In genomic region chr9:137087409-137087925, GRCh38 we compare ENCODE assay signal across 8 cellular contexts. TPM values are rescaled to one million over a fixed set of nuclear protein-coding genes. Genes with fewer than 3 reads are reported as not detected.
DNase-seq lines count a peak whose midpoint lies in the region; ATAC-seq, FAIRE-seq and TF ChIP-seq lines count a peak whose summit lies in the region.

No MANE protein-coding gene starts in this region.

- H3K4me1 ChIP-seq in CD4-positive, alpha-beta memory T cell (ENCODE audit: insufficient read depth, low read length): peaks cover 29% of the 10 kb centered on the region
- H3K4me1 ChIP-seq in HepG2 (ENCODE audit: insufficient read depth, low read length) (peaks cover 59% of the 10 kb centered on the region), transverse colon (peaks cover 13 to 33% (median 22%) of the 10 kb centered on the region in 4 donors)

- peaks cover 6 to 28% of the 10 kb centered on the region in 2 donors for H3K36me3 Mint-ChIP-seq in CD4-positive, alpha-beta memory T cell

- no TSS peak for BruUV-seq in HepG2 (replicated peaks; lab: Mats Ljungman, UMichigan)

- no peak for DNase-seq in CD4-positive, alpha-beta memory T cell
- no peak for DNase-seq in HepG2 (ENCODE audit: low spot score)
- DNase-seq in transverse colon: no peak
- DNase-seq in activated CD4-positive, CD25-positive, alpha-beta regulatory T cell (lab: John Stamatoyannopoulos, UW): no peak
- DNase-seq in NCI-H2196 (lab: John Stamatoyannopoulos, UW; ENCODE audit: unreplicated experiment): no peak
- no peak for DNase-seq in mesenteric fat pad (ENCODE audit: low spot score)

- peak overlapping the region; percentile 92 for H3K27ac ChIP-seq in CD4-positive, alpha-beta memory T cell (ENCODE audit: low read depth, low read length)
- H3K27ac ChIP-seq in angular gyrus (ENCODE audit: low read depth, low read length) (peak overlapping the region; percentile 86), HepG2 (ENCODE audit: extremely low read length, insufficient read depth, low read length) (peak overlapping the region; percentile 67), transverse colon (peak overlapping the region; percentile 94 to 99 (median 94))

- TF ChIP-seq CTCF in HepG2 (CRISPR knock-in tag; IDR thresholded peaks at IDR 0.05) (no peak), transverse colon (IDR thresholded peaks at IDR 0.05) (no peak)

- in situ Hi-C loops in HepG2 (cut with HindIII; ENCODE audit: extremely low pct_ligation_motif_present, low pct_unique_long_range_greater_than_20kb) (no loop called here), transverse colon (cut with MboI; ENCODE audit: low pct_ligation_motif_present in 1 of 4, low pct_unique_long_range_greater_than_20kb in 1 of 4, low sequenced_read_pairs in 3 of 4) (no loop called here)

- ATAC-seq in HG03196 (IDR thresholded peaks at IDR 0.05; ENCODE audit: unreplicated experiment) (peak; percentile 0), HepG2 (no peak; the same call in 2 of the 3 replicates)

- H3K9me3 Mint-ChIP-seq in CD4-positive, alpha-beta memory T cell: peaks cover 0 to 1% (median 0%) of the 10 kb centered on the region in 8 donors

- H2AFZ ChIP-seq in HepG2 (ENCODE audit: low read length): no peak overlapping the region

- H3K9me3 ChIP-seq in CD4-positive, alpha-beta memory T cell (ENCODE audit: control insufficient read depth in 1 of 2, low read length in 2 of 2): no peaks in the 10 kb centered on the region
- H3K9me3 ChIP-seq in HepG2 (ENCODE audit: low read length) (no peaks in the 10 kb centered on the region), transverse colon (no peaks in the 10 kb centered on the region)

- 13% methylated on average over 21 of the region's 22 CpGs for WGBS in HepG2 (ENCODE audit: low lambda C conversion rate)
- 0 to 26% methylated on average over 1 to 12 of the region's 22 CpGs for WGBS in transverse colon (ENCODE audit: low coverage in 1 of 2), 2 donors

- no peaks in the 10 kb centered on the region for H3K27me3 ChIP-seq in CD4-positive, alpha-beta memory T cell (ENCODE audit: insufficient read depth, low read length)
- H3K27me3 ChIP-seq in HepG2 (ENCODE audit: control insufficient read depth in 1 of 2, insufficient read depth in 2 of 2, low read length in 2 of 2) (no peaks in the 10 kb centered on the region; a peak in 1 of 5 replicates), transverse colon (no peaks in the 10 kb centered on the region)

- H3K4me3 Mint-ChIP-seq in CD4-positive, alpha-beta memory T cell: peak overlapping the region; percentile 83 to 92 (median 90)

- POLR2A ChIA-PET in CD4-positive, alpha-beta memory T cell (lab: Charles Lee; ENCODE audit: partially characterized antibody): interaction anchor here (0.7 to 4.4 kb wide), 35 partner anchors 8 to 320 kb away, joined by 3 to 86 read pairs (median 7); partner anchors contain the start of genes ABCA2, AJM1, ANAPC2 and FBXW5
- POLR2A ChIA-PET in HepG2 (lab: Yijun Ruan, JAX): interaction anchor here (1.2 to 6.4 kb wide), 21 partner anchors 11 to 240 kb away, joined by 3 to 105 read pairs (median 8); partner anchors contain the start of genes ENTPD2, NPDC1, RNF208 and SAPCD2

- H3K4me2 ChIP-seq in HepG2 (ENCODE audit: low read depth, low read length): peak overlapping the region; percentile 75

- H3K27ac Mint-ChIP-seq in CD4-positive, alpha-beta memory T cell: peak overlapping the region; percentile 89 to 96 (median 95)

- H3K9ac ChIP-seq in HepG2 (ENCODE audit: insufficient read depth, low read depth, low read length): peak overlapping the region; percentile 77

- H3K27me3 Mint-ChIP-seq in CD4-positive, alpha-beta memory T cell: no peaks in the 10 kb centered on the region

- H3K4me3 ChIP-seq in CD4-positive, alpha-beta memory T cell (ENCODE audit: low read length in 2 of 2): peak overlapping the region; percentile 81 to 82
- peak overlapping the region; percentile 77 to 89 (median 79) for H3K4me3 ChIP-seq in HepG2 (replicated peaks in 1 of 3; ENCODE audit: insufficient read depth in 1 of 3, low read depth in 2 of 3, low read length in 3 of 3)
- H3K4me3 ChIP-seq in transverse colon: peak overlapping the region; percentile 49 to 88 (median 76)

- H3K36me3 ChIP-seq in CD4-positive, alpha-beta memory T cell (ENCODE audit: insufficient read depth, low read length): peaks cover 4% of the 10 kb centered on the region
- peaks cover 3 to 5% of the 10 kb centered on the region in 2 experiments; a peak in 2 of 5 replicates for H3K36me3 ChIP-seq in HepG2 (replicated peaks in 1 of 2; ENCODE audit: control insufficient read depth in 1 of 2, insufficient read depth in 2 of 2, low read length in 2 of 2)
- H3K36me3 ChIP-seq in transverse colon: no peaks in the 10 kb centered on the region

- TF ChIP-seq POLR2A in HepG2 (IDR thresholded peaks at IDR 0.05; ENCODE audit: insufficient read depth in 1 of 2, low read depth in 2 of 2, low read length in 2 of 2) (no peak), transverse colon (IDR thresholded peaks at IDR 0.05) (no peak)

- CTCF ChIA-PET in CD4-positive, alpha-beta memory T cell (lab: Charles Lee; ENCODE audit: partially characterized antibody): interaction anchor here (1.2 to 3.4 kb wide), 11 partner anchors 9 to 293 kb away, joined by 4 to 38 read pairs (median 6); partner anchors contain the start of genes DPP7, TUBB4B and UAP1L1
- CTCF ChIA-PET in HepG2 (lab: Yijun Ruan, JAX; ENCODE audit: low intra/inter-chr PET ratio, low total read pairs): no interaction called here

- H4K20me1 ChIP-seq in HepG2 (ENCODE audit: insufficient read depth, low read length): no peaks in the 10 kb centered on the region

- H3K79me2 ChIP-seq in HepG2 (ENCODE audit: insufficient read depth, low read length): peaks cover 8% of the 10 kb centered on the region

- TF ChIP-seq EP300 in HepG2 (IDR thresholded peaks at IDR 0.05; ENCODE audit: low read depth in 2 of 2, low read length in 2 of 2) (no peak), HepG2 (CRISPR knock-in tag; IDR thresholded peaks at IDR 0.05; ENCODE audit: borderline replicate concordance) (no peak), transverse colon (IDR thresholded peaks at IDR 0.05; ENCODE audit: low read depth) (no peak)

- FAIRE-seq in HepG2 (lab: Jason Lieb, UNC): no peak

- intact Hi-C loops in CD4-positive, alpha-beta memory T cell (cut with micrococcal nuclease): loop anchor here (2.0 to 5.0 kb wide), 3 partner anchors 41 to 240 kb away; partner anchors contain the start of genes ANAPC2, PHPT1 and SSNA1
- intact Hi-C loops in HepG2 (cut with micrococcal nuclease; ENCODE audit: unreplicated experiment) (no loop called here), transverse colon (cut with DNase I; ENCODE audit: low total_unique reads) (no loop called here)

- no peak for TF ChIP-seq RAD21 in HepG2 (CRISPR knock-in tag; IDR thresholded peaks at IDR 0.05)

- H3K4me1 Mint-ChIP-seq in CD4-positive, alpha-beta memory T cell: peaks cover 19 to 37% (median 29%) of the 10 kb centered on the region in 4 donors

RNA-seq across cellular contexts. Expression of gene MAN1B1, which starts 0.7 kb away (rescaled TPM):
- 10 to 100 TPM; 63.3 to 71.0 TPM for total RNA-seq in CD4-positive, alpha-beta memory T cell
- polyA plus RNA-seq in CD4-positive, alpha-beta memory T cell: 10 to 100 TPM; 35.4 to 37.5 TPM
- 19.0 and 48.9 TPM in 2 replicates for total RNA-seq in HepG2 (2016; rRNA removed; fragmentation: Illumina TruSeq; extraction: Trizol)
- 9.3 and 10.3 TPM in 2 replicates for total RNA-seq in HepG2 (2016; cell fraction: cytosol; rRNA removed; fragmentation: Illumina TruSeq; extraction: Trizol; ENCODE audit: low read depth)
- total RNA-seq in HepG2 (2016; cell fraction: insoluble cytoplasmic fraction; rRNA removed; fragmentation: Illumina TruSeq; extraction: Trizol): 17.2 and 48.2 TPM in 2 replicates
- total RNA-seq in HepG2 (2016; cell fraction: membrane; rRNA removed; fragmentation: Illumina TruSeq; extraction: Trizol): 17.0 and 19.9 TPM in 2 replicates
- 44.7 and 51.0 TPM in 2 replicates for total RNA-seq in HepG2 (2016; cell fraction: nucleus; rRNA removed; fragmentation: Illumina TruSeq; extraction: Trizol)
- polyA plus RNA-seq in HepG2 (2011; rRNA removed): 59.5 and 60.6 TPM in 2 replicates
- polyA plus RNA-seq in HepG2 (2011; cell fraction: cytosol; rRNA removed): 48.6 and 64.5 TPM in 2 replicates
- polyA plus RNA-seq in HepG2 (2011; cell fraction: nucleus; rRNA removed): 146 and 162 TPM in 2 replicates
- polyA plus RNA-seq in HepG2 (2012): 30.5 and 38.6 TPM in 2 replicates
- 6.7 and 6.8 TPM in 2 replicates for polyA plus RNA-seq in HepG2 (2016; cell fraction: cytosol; fragmentation: Illumina TruSeq; extraction: Trizol; ENCODE audit: low read depth)
- polyA plus RNA-seq in HepG2 (2016; cell fraction: insoluble cytoplasmic fraction; fragmentation: Illumina TruSeq; extraction: Trizol; ENCODE audit: low read depth): 16.2 and 18.3 TPM in 2 replicates
- polyA plus RNA-seq in HepG2 (2016; cell fraction: membrane; fragmentation: Illumina TruSeq; extraction: Trizol; ENCODE audit: low read depth): 11.2 and 12.8 TPM in 2 replicates
- 78.7 and 83.1 TPM in 2 replicates for polyA plus RNA-seq in HepG2 (2016; cell fraction: nucleus; fragmentation: Illumina TruSeq; extraction: Trizol; ENCODE audit: insufficient read depth, low read depth)
- polyA minus RNA-seq in HepG2 (2011; rRNA and poly(A)+ RNA removed; ENCODE audit: low replicate concordance): 71.9 and 74.1 TPM in 2 replicates
- polyA minus RNA-seq in HepG2 (2011; cell fraction: cytosol; rRNA and poly(A)+ RNA removed): 24.7 and 26.8 TPM in 2 replicates
- 40.9 and 45.3 TPM in 2 replicates for polyA minus RNA-seq in HepG2 (2011; cell fraction: nucleus; rRNA and poly(A)+ RNA removed)
- total RNA-seq in transverse colon: 100 to 1,000 TPM in 1 of 4 donors, 10 to 100 TPM in 3; 56.5 to 106 (median 70.0) TPM
- total RNA-seq in mesenteric fat pad: 33.0 TPM

RNA-seq across cellular contexts. Expression of gene UAP1L1, which starts 10.2 kb away (rescaled TPM):
- 10 to 100 TPM; 10.6 to 12.5 TPM for total RNA-seq in CD4-positive, alpha-beta memory T cell
- polyA plus RNA-seq in CD4-positive, alpha-beta memory T cell: 1 to 10 TPM in 1 of 2 donors, under 1 TPM in 1; 0.81 to 2.9 TPM
- 6.2 and 6.4 TPM in 2 replicates for total RNA-seq in HepG2 (2016; rRNA removed; fragmentation: Illumina TruSeq; extraction: Trizol)
- 1.7 and 1.8 TPM in 2 replicates for total RNA-seq in HepG2 (2016; cell fraction: cytosol; rRNA removed; fragmentation: Illumina TruSeq; extraction: Trizol; ENCODE audit: low read depth)
- total RNA-seq in HepG2 (2016; cell fraction: insoluble cytoplasmic fraction; rRNA removed; fragmentation: Illumina TruSeq; extraction: Trizol): 4.5 and 6.7 TPM in 2 replicates
- 3.0 and 3.1 TPM in 2 replicates for total RNA-seq in HepG2 (2016; cell fraction: membrane; rRNA removed; fragmentation: Illumina TruSeq; extraction: Trizol)
- total RNA-seq in HepG2 (2016; cell fraction: nucleus; rRNA removed; fragmentation: Illumina TruSeq; extraction: Trizol): 4.9 and 5.4 TPM in 2 replicates
- 5.4 and 6.0 TPM in 2 replicates for polyA plus RNA-seq in HepG2 (2011; rRNA removed)
- polyA plus RNA-seq in HepG2 (2011; cell fraction: cytosol; rRNA removed): 3.8 and 4.1 TPM in 2 replicates
- 43.5 and 57.7 TPM in 2 replicates for polyA plus RNA-seq in HepG2 (2011; cell fraction: nucleus; rRNA removed)
- 4.9 and 5.0 TPM in 2 replicates for polyA plus RNA-seq in HepG2 (2012)
- 1.1 and 1.2 TPM in 2 replicates for polyA plus RNA-seq in HepG2 (2016; cell fraction: cytosol; fragmentation: Illumina TruSeq; extraction: Trizol; ENCODE audit: low read depth)
- 6.4 and 8.8 TPM in 2 replicates for polyA plus RNA-seq in HepG2 (2016; cell fraction: insoluble cytoplasmic fraction; fragmentation: Illumina TruSeq; extraction: Trizol; ENCODE audit: low read depth)
- polyA plus RNA-seq in HepG2 (2016; cell fraction: membrane; fragmentation: Illumina TruSeq; extraction: Trizol; ENCODE audit: low read depth): 3.0 and 3.6 TPM in 2 replicates
- polyA plus RNA-seq in HepG2 (2016; cell fraction: nucleus; fragmentation: Illumina TruSeq; extraction: Trizol; ENCODE audit: insufficient read depth, low read depth): 22.7 and 23.1 TPM in 2 replicates
- polyA minus RNA-seq in HepG2 (2011; rRNA and poly(A)+ RNA removed; ENCODE audit: low replicate concordance): 2.2 and 5.1 TPM in 2 replicates
- 3.0 and 3.2 TPM in 2 replicates for polyA minus RNA-seq in HepG2 (2011; cell fraction: cytosol; rRNA and poly(A)+ RNA removed)
- polyA minus RNA-seq in HepG2 (2011; cell fraction: nucleus; rRNA and poly(A)+ RNA removed): 5.6 and 7.1 TPM in 2 replicates
- total RNA-seq in transverse colon: 10 to 100 TPM in 2 of 4 donors, 1 to 10 TPM in 2; 6.4 to 28.8 (median 11.7) TPM
- 28.1 TPM for total RNA-seq in mesenteric fat pad

RNA-seq across cellular contexts. Expression of gene SAPCD2, which starts 17.1 kb away (rescaled TPM):
- under 1 TPM; 0.09 to 0.11 TPM for total RNA-seq in CD4-positive, alpha-beta memory T cell
- under 1 TPM; 0.10 to 0.15 TPM for polyA plus RNA-seq in CD4-positive, alpha-beta memory T cell
- 35.9 and 42.8 TPM in 2 replicates for total RNA-seq in HepG2 (2016; rRNA removed; fragmentation: Illumina TruSeq; extraction: Trizol)
- total RNA-seq in HepG2 (2016; cell fraction: cytosol; rRNA removed; fragmentation: Illumina TruSeq; extraction: Trizol; ENCODE audit: low read depth): 7.0 and 7.1 TPM in 2 replicates
- total RNA-seq in HepG2 (2016; cell fraction: insoluble cytoplasmic fraction; rRNA removed; fragmentation: Illumina TruSeq; extraction: Trizol): 34.9 and 42.2 TPM in 2 replicates
- 29.9 and 31.6 TPM in 2 replicates for total RNA-seq in HepG2 (2016; cell fraction: membrane; rRNA removed; fragmentation: Illumina TruSeq; extraction: Trizol)
- total RNA-seq in HepG2 (2016; cell fraction: nucleus; rRNA removed; fragmentation: Illumina TruSeq; extraction: Trizol): 23.7 and 28.1 TPM in 2 replicates
- 18.7 and 21.9 TPM in 2 replicates for polyA plus RNA-seq in HepG2 (2011; rRNA removed)
- polyA plus RNA-seq in HepG2 (2011; cell fraction: cytosol; rRNA removed): 16.4 and 40.1 TPM in 2 replicates
- polyA plus RNA-seq in HepG2 (2011; cell fraction: nucleus; rRNA removed): 28.3 and 52.1 TPM in 2 replicates
- 12.0 and 19.0 TPM in 2 replicates for polyA plus RNA-seq in HepG2 (2012)
- 6.8 and 7.6 TPM in 2 replicates for polyA plus RNA-seq in HepG2 (2016; cell fraction: cytosol; fragmentation: Illumina TruSeq; extraction: Trizol; ENCODE audit: low read depth)
- 33.9 and 39.2 TPM in 2 replicates for polyA plus RNA-seq in HepG2 (2016; cell fraction: insoluble cytoplasmic fraction; fragmentation: Illumina TruSeq; extraction: Trizol; ENCODE audit: low read depth)
- 23.3 and 27.0 TPM in 2 replicates for polyA plus RNA-seq in HepG2 (2016; cell fraction: membrane; fragmentation: Illumina TruSeq; extraction: Trizol; ENCODE audit: low read depth)
- polyA plus RNA-seq in HepG2 (2016; cell fraction: nucleus; fragmentation: Illumina TruSeq; extraction: Trizol; ENCODE audit: insufficient read depth, low read depth): 44.9 and 46.9 TPM in 2 replicates
- 38.7 and 55.4 TPM in 2 replicates for polyA minus RNA-seq in HepG2 (2011; rRNA and poly(A)+ RNA removed; ENCODE audit: low replicate concordance)
- polyA minus RNA-seq in HepG2 (2011; cell fraction: cytosol; rRNA and poly(A)+ RNA removed): 18.6 and 32.8 TPM in 2 replicates
- polyA minus RNA-seq in HepG2 (2011; cell fraction: nucleus; rRNA and poly(A)+ RNA removed): 7.3 and 8.6 TPM in 2 replicates
- 10 to 100 TPM in 1 of 4 donors, 1 to 10 TPM in 2, under 1 TPM in 1; 0.37 to 37.2 (median 3.3) TPM for total RNA-seq in transverse colon
- total RNA-seq in mesenteric fat pad: 0.42 TPM

RNA-seq across cellular contexts. Expression of gene DPP7, which starts 27.1 kb away (rescaled TPM):
- 100 to 1,000 TPM; 357 to 362 TPM for total RNA-seq in CD4-positive, alpha-beta memory T cell
- polyA plus RNA-seq in CD4-positive, alpha-beta memory T cell: 100 to 1,000 TPM; 135 to 206 TPM
- 0.66 and 1.2 TPM in 2 replicates for total RNA-seq in HepG2 (2016; rRNA removed; fragmentation: Illumina TruSeq; extraction: Trizol)
- 0.91 and 1.4 TPM in 2 replicates for total RNA-seq in HepG2 (2016; cell fraction: cytosol; rRNA removed; fragmentation: Illumina TruSeq; extraction: Trizol; ENCODE audit: low read depth)
- total RNA-seq in HepG2 (2016; cell fraction: insoluble cytoplasmic fraction; rRNA removed; fragmentation: Illumina TruSeq; extraction: Trizol): 0.65 and 0.95 TPM in 2 replicates
- 0.83 TPM in 2 replicates for total RNA-seq in HepG2 (2016; cell fraction: membrane; rRNA removed; fragmentation: Illumina TruSeq; extraction: Trizol)
- total RNA-seq in HepG2 (2016; cell fraction: nucleus; rRNA removed; fragmentation: Illumina TruSeq; extraction: Trizol): 0.97 and 1.4 TPM in 2 replicates
- 4.5 and 6.5 TPM in 2 replicates for polyA plus RNA-seq in HepG2 (2011; rRNA removed)
- 1.9 and 3.2 TPM in 2 replicates for polyA plus RNA-seq in HepG2 (2011; cell fraction: cytosol; rRNA removed)
- polyA plus RNA-seq in HepG2 (2011; cell fraction: nucleus; rRNA removed): 28.6 and 38.6 TPM in 2 replicates
- 3.1 and 4.5 TPM in 2 replicates for polyA plus RNA-seq in HepG2 (2012)
- polyA plus RNA-seq in HepG2 (2016; cell fraction: cytosol; fragmentation: Illumina TruSeq; extraction: Trizol; ENCODE audit: low read depth): 0.95 and 1.3 TPM in 2 replicates
- polyA plus RNA-seq in HepG2 (2016; cell fraction: insoluble cytoplasmic fraction; fragmentation: Illumina TruSeq; extraction: Trizol; ENCODE audit: low read depth): 0.72 and 1.0 TPM in 2 replicates
- polyA plus RNA-seq in HepG2 (2016; cell fraction: membrane; fragmentation: Illumina TruSeq; extraction: Trizol; ENCODE audit: low read depth): 0.70 and 0.74 TPM in 2 replicates
- 4.6 and 5.3 TPM in 2 replicates for polyA plus RNA-seq in HepG2 (2016; cell fraction: nucleus; fragmentation: Illumina TruSeq; extraction: Trizol; ENCODE audit: insufficient read depth, low read depth)
- polyA minus RNA-seq in HepG2 (2011; rRNA and poly(A)+ RNA removed; ENCODE audit: low replicate concordance): 3.4 and 95.8 TPM in 2 replicates
- 1.5 and 1.6 TPM in 2 replicates for polyA minus RNA-seq in HepG2 (2011; cell fraction: cytosol; rRNA and poly(A)+ RNA removed)
- 1.9 and 2.3 TPM in 2 replicates for polyA minus RNA-seq in HepG2 (2011; cell fraction: nucleus; rRNA and poly(A)+ RNA removed)
- total RNA-seq in transverse colon: 100 to 1,000 TPM in 2 of 4 donors, 10 to 100 TPM in 2; 54.2 to 141 (median 103) TPM
- total RNA-seq in mesenteric fat pad: 150 TPM

RNA-seq across cellular contexts. Expression of gene ENTPD2, which starts 33.6 kb away (rescaled TPM):
- not detected for total RNA-seq in CD4-positive, alpha-beta memory T cell
- not detected for polyA plus RNA-seq in CD4-positive, alpha-beta memory T cell
- total RNA-seq in HepG2 (2016; rRNA removed; fragmentation: Illumina TruSeq; extraction: Trizol) (0.87 and 0.95 TPM in 2 replicates), transverse colon (10 to 100 TPM in 3 of 4 donors, 1 to 10 TPM in 1; 3.6 to 17.1 (median 14.1) TPM), mesenteric fat pad (not detected)
- 0.61 and 0.88 TPM in 2 replicates for total RNA-seq in HepG2 (2016; cell fraction: cytosol; rRNA removed; fragmentation: Illumina TruSeq; extraction: Trizol; ENCODE audit: low read depth)
- 0.74 and 0.82 TPM in 2 replicates for total RNA-seq in HepG2 (2016; cell fraction: insoluble cytoplasmic fraction; rRNA removed; fragmentation: Illumina TruSeq; extraction: Trizol)
- total RNA-seq in HepG2 (2016; cell fraction: membrane; rRNA removed; fragmentation: Illumina TruSeq; extraction: Trizol): 0.69 and 0.71 TPM in 2 replicates
- 3.4 and 3.6 TPM in 2 replicates for total RNA-seq in HepG2 (2016; cell fraction: nucleus; rRNA removed; fragmentation: Illumina TruSeq; extraction: Trizol)
- 3.2 and 4.1 TPM in 2 replicates for polyA plus RNA-seq in HepG2 (2011; rRNA removed)
- polyA plus RNA-seq in HepG2 (2011; cell fraction: cytosol; rRNA removed): 2.1 and 3.2 TPM in 2 replicates
- 41.8 and 49.4 TPM in 2 replicates for polyA plus RNA-seq in HepG2 (2011; cell fraction: nucleus; rRNA removed)
- polyA plus RNA-seq in HepG2 (2012): 21.3 and 23.9 TPM in 2 replicates
- 1.5 and 1.8 TPM in 2 replicates for polyA plus RNA-seq in HepG2 (2016; cell fraction: cytosol; fragmentation: Illumina TruSeq; extraction: Trizol; ENCODE audit: low read depth)
- polyA plus RNA-seq in HepG2 (2016; cell fraction: insoluble cytoplasmic fraction; fragmentation: Illumina TruSeq; extraction: Trizol; ENCODE audit: low read depth): 2.3 and 2.8 TPM in 2 replicates
- polyA plus RNA-seq in HepG2 (2016; cell fraction: membrane; fragmentation: Illumina TruSeq; extraction: Trizol; ENCODE audit: low read depth): 2.2 and 2.6 TPM in 2 replicates
- 12.9 and 17.3 TPM in 2 replicates for polyA plus RNA-seq in HepG2 (2016; cell fraction: nucleus; fragmentation: Illumina TruSeq; extraction: Trizol; ENCODE audit: insufficient read depth, low read depth)
- polyA minus RNA-seq in HepG2 (2011; rRNA and poly(A)+ RNA removed; ENCODE audit: low replicate concordance): 8.8 TPM in 1 of 2 replicates, not detected in the other
- polyA minus RNA-seq in HepG2 (2011; cell fraction: cytosol; rRNA and poly(A)+ RNA removed): 9.0 and 9.2 TPM in 2 replicates
- 5.5 and 6.4 TPM in 2 replicates for polyA minus RNA-seq in HepG2 (2011; cell fraction: nucleus; rRNA and poly(A)+ RNA removed)
